Comparison of ENCODE assay signal across 1 cellular context in the genomic region with DNA sequence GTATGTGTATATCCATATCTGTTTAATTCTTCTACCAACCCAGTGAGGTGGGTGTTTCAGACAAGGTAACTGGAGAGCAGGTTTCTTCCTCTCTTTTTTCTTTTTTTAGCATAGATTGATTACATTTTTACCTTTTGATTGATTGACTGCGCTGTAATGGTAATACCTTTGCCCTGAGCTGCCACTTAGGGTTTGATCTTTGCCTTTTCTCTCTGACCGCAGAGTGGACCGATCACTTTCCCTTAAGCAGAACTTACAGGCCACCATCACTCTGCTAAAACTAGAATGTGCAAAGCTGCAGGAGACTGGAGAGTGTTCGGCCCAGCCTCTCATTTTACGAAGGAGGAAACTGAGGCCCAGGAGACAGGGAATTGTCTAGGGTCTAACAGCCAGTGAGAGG.
TF ChIP-seq lines count a peak whose summit lies in the region.

No MANE protein-coding gene starts in this region.

TF ChIP-seq in IMR-90, 13 proteins besides CTCF, POLR2A, EP300 and RAD21 (continued from another document):
- TF ChIP-seq, protein P1, sequence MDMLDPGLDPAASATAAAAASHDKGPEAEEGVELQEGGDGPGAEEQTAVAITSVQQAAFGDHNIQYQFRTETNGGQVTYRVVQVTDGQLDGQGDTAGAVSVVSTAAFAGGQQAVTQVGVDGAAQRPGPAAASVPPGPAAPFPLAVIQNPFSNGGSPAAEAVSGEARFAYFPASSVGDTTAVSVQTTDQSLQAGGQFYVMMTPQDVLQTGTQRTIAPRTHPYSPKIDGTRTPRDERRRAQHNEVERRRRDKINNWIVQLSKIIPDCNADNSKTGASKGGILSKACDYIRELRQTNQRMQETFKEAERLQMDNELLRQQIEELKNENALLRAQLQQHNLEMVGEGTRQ (IDR thresholded peaks at IDR 0.05; ENCODE audit: low read depth, low read length): no peak
- TF ChIP-seq, protein P2, sequence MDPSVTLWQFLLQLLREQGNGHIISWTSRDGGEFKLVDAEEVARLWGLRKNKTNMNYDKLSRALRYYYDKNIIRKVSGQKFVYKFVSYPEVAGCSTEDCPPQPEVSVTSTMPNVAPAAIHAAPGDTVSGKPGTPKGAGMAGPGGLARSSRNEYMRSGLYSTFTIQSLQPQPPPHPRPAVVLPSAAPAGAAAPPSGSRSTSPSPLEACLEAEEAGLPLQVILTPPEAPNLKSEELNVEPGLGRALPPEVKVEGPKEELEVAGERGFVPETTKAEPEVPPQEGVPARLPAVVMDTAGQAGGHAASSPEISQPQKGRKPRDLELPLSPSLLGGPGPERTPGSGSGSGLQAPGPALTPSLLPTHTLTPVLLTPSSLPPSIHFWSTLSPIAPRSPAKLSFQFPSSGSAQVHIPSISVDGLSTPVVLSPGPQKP (IDR thresholded peaks at IDR 0.05; ENCODE audit: borderline replicate concordance, low read depth, low read length): no peak
- TF ChIP-seq CEBPB (IDR thresholded peaks at IDR 0.05; ENCODE audit: low read depth, low read length) (no peak), CHD1 (IDR thresholded peaks at IDR 0.05; ENCODE audit: low read depth, low read length) (no peak), RFX5 (IDR thresholded peaks at IDR 0.05; ENCODE audit: low read depth, low read length) (no peak), MAFK (IDR thresholded peaks at IDR 0.05; ENCODE audit: low read depth, low read length) (no peak), NFE2L2 (IDR thresholded peaks at IDR 0.05; ENCODE audit: low read depth, low read length) (no peak), MXI1 (IDR thresholded peaks at IDR 0.05; ENCODE audit: borderline replicate concordance, low read depth, low read length) (no peak), BHLHE40 (IDR thresholded peaks at IDR 0.05; ENCODE audit: low read depth, low read length) (no peak), FOS (IDR thresholded peaks at IDR 0.05; ENCODE audit: low read depth, low read length) (no peak), MAZ (IDR thresholded peaks at IDR 0.05; ENCODE audit: borderline replicate concordance, low read depth, low read length) (no peak)
TF ChIP-seq in IMR-90: peak in this region for 0.
